In genomic region chr9:121483049-121483448, GRCh38 we compare ENCODE assay signal across 15 cellular contexts. TPM values are rescaled to one million over a fixed set of nuclear protein-coding genes. Genes with fewer than 3 reads are reported as not detected.
DNase-seq lines count a peak whose midpoint lies in the region; ATAC-seq and TF ChIP-seq lines count a peak whose summit lies in the region.
"Had no signal": no experiment of that assay in that cellular context is flagged by ENCODE, and none has a peak within 500 bp of the region (broad histone marks: within the 10 kb centered on the region; RNA-seq: fewer than 3 reads in every experiment).

No MANE protein-coding gene starts in this region.

- H3K27ac ChIP-seq in thoracic aorta, result peak overlapping the region; percentile 76 to 92
- no peak overlapping the region for H3K27ac ChIP-seq in stomach

- H3K4me3 Mint-ChIP-seq in activated naive CD8-positive, alpha-beta T cell treated with anti-CD3 and anti-CD28 coated beads, Interleukin-2, amount 50 U/mL, for 24 hours, result no peak overlapping the region
- H3K4me3 Mint-ChIP-seq in activated naive CD8-positive, alpha-beta T cell treated with anti-CD3 and anti-CD28 coated beads for 36 hours, result no peak overlapping the region
- H3K4me3 Mint-ChIP-seq: activated naive CD8-positive, alpha-beta T cell treated with anti-CD3 and anti-CD28 coated beads, Interleukin-2, amount 10 ng/mL, durations not matched to agents 7 days and 5 days; memory B cell had no signal

- H3K9me3 ChIP-seq in thoracic aorta (no peaks in the 10 kb centered on the region), stomach (no peaks in the 10 kb centered on the region)
- H3K9me3 ChIP-seq: HAP-1 had no signal

- no peaks in the 10 kb centered on the region for H3K36me3 ChIP-seq in thoracic aorta
- no peaks in the 10 kb centered on the region for H3K36me3 ChIP-seq in stomach
- H3K36me3 ChIP-seq: HAP-1 had no signal

- peaks cover 5% of the 10 kb centered on the region for H3K27me3 Mint-ChIP-seq in activated naive CD8-positive, alpha-beta T cell treated with anti-CD3 and anti-CD28 coated beads, Interleukin-2, amount 50 U/mL, for 24 hours
- no peaks in the 10 kb centered on the region for H3K27me3 Mint-ChIP-seq in activated naive CD8-positive, alpha-beta T cell treated with anti-CD3 and anti-CD28 coated beads for 36 hours
- H3K27me3 Mint-ChIP-seq: memory B cell had no signal

- peaks cover 69 to 98% of the 10 kb centered on the region in 2 donors for H3K4me1 ChIP-seq in thoracic aorta (ENCODE audit: control insufficient read depth in 1 of 2, low read depth in 2 of 2)
- H3K4me1 ChIP-seq in stomach, result peaks cover 0 to 70% (median 43%) of the 10 kb centered on the region in 4 donors
- H3K4me1 ChIP-seq: HAP-1 had no signal

- ATAC-seq in activated naive CD8-positive, alpha-beta T cell treated with anti-CD3 and anti-CD28 coated beads, Interleukin-2, amount 50 U/mL, for 24 hours, result peak; percentile 74
- ATAC-seq in thoracic aorta (ENCODE audit: insufficient number of reproducible peaks, low FRiP score, low read depth), result no peak
- ATAC-seq in HG03159 (IDR thresholded peaks at IDR 0.05; ENCODE audit: unreplicated experiment), result no peak

- peaks cover 9% of the 10 kb centered on the region for H3K4me1 Mint-ChIP-seq in activated naive CD8-positive, alpha-beta T cell treated with anti-CD3 and anti-CD28 coated beads, Interleukin-2, amount 50 U/mL, for 24 hours
- H3K4me1 Mint-ChIP-seq in activated naive CD8-positive, alpha-beta T cell treated with anti-CD3 and anti-CD28 coated beads for 36 hours, result peaks cover 3% of the 10 kb centered on the region
- H3K4me1 Mint-ChIP-seq: activated naive CD8-positive, alpha-beta T cell treated with anti-CD3 and anti-CD28 coated beads, Interleukin-2, amount 10 ng/mL, durations not matched to agents 7 days and 5 days had no signal

- no peak overlapping the region for H3K27ac Mint-ChIP-seq in activated naive CD8-positive, alpha-beta T cell treated with anti-CD3 and anti-CD28 coated beads, Interleukin-2, amount 50 U/mL, for 24 hours
- H3K27ac Mint-ChIP-seq in activated naive CD8-positive, alpha-beta T cell treated with anti-CD3 and anti-CD28 coated beads for 36 hours, result no peak overlapping the region
- H3K27ac Mint-ChIP-seq: activated naive CD8-positive, alpha-beta T cell treated with anti-CD3 and anti-CD28 coated beads, Interleukin-2, amount 10 ng/mL, durations not matched to agents 7 days and 5 days; memory B cell had no signal

- H3K27me3 ChIP-seq in thoracic aorta (replicated peaks; ENCODE audit: insufficient read depth) (no peaks in the 10 kb centered on the region), stomach (no peaks in the 10 kb centered on the region)

- in situ Hi-C loops in GM13977 (cut with MboI; ENCODE audit: low pct_unique_long_range_greater_than_20kb, low sequenced_read_pairs, unreplicated experiment), result no loop called here

- TF ChIP-seq CTCF in fibroblast of mammary gland (conservative IDR thresholded peaks at IDR 0.05; ENCODE audit: control insufficient read depth, insufficient read depth, low read depth, low read length), result no peak
- no peak for TF ChIP-seq CTCF in thoracic aorta (IDR thresholded peaks at IDR 0.05)
- TF ChIP-seq CTCF in stomach (IDR thresholded peaks at IDR 0.05), result no peak
- TF ChIP-seq CTCF in GM13977 (IDR thresholded peaks at IDR 0.05; ENCODE audit: extremely low read depth, insufficient read depth, missing control alignments), result no peak

- no peak for TF ChIP-seq EP300 in stomach (IDR thresholded peaks at IDR 0.05)

- no peak for DNase-seq in activated naive CD8-positive, alpha-beta T cell treated with anti-CD3 and anti-CD28 coated beads, Interleukin-2, amount 50 U/mL, for 24 hours
- no peak for DNase-seq in activated naive CD8-positive, alpha-beta T cell treated with anti-CD3 and anti-CD28 coated beads for 36 hours
- DNase-seq in NCI-H69 (lab: John Stamatoyannopoulos, UW) (peak; percentile 82), fibroblast of mammary gland (ENCODE audit: low read depth) (peak; percentile 49), thoracic aorta (ENCODE audit: low spot score) (no peak), stomach (no peak), GM13977 (ENCODE audit: low spot score) (no peak)
- DNase-seq: activated naive CD8-positive, alpha-beta T cell treated with anti-CD3 and anti-CD28 coated beads, Interleukin-2, amount 10 ng/mL, durations not matched to agents 7 days and 5 days; activated T-cell treated with anti-CD3 and anti-CD28 coated beads for 4 hours; COR-L47; NCI-H2081 had no signal

- 53 to 67% (median 60%) methylated on average over 5 of the region's 5 CpGs for WGBS in stomach, 5 donors

- no peak for TF ChIP-seq POLR2A in stomach (IDR thresholded peaks at IDR 0.05)

- H3K4me3 ChIP-seq in fibroblast of mammary gland (ENCODE audit: control insufficient read depth, low read depth, low read length), result no peak overlapping the region
- H3K4me3 ChIP-seq in thoracic aorta, result no peak overlapping the region
- H3K4me3 ChIP-seq in stomach, result no peak overlapping the region
- H3K4me3 ChIP-seq: HAP-1, smooth muscle cell had no signal

- no peaks in the 10 kb centered on the region for H3K9me3 Mint-ChIP-seq in activated naive CD8-positive, alpha-beta T cell treated with anti-CD3 and anti-CD28 coated beads, Interleukin-2, amount 50 U/mL, for 24 hours
- no peaks in the 10 kb centered on the region for H3K9me3 Mint-ChIP-seq in activated naive CD8-positive, alpha-beta T cell treated with anti-CD3 and anti-CD28 coated beads for 36 hours
- H3K9me3 Mint-ChIP-seq: activated naive CD8-positive, alpha-beta T cell treated with anti-CD3 and anti-CD28 coated beads, Interleukin-2, amount 10 ng/mL, durations not matched to agents 7 days and 5 days; memory B cell had no signal

- intact Hi-C loops in stomach (cut with DNase I; ENCODE audit: low total_unique reads), result no loop called here

- no peaks in the 10 kb centered on the region for H3K36me3 Mint-ChIP-seq in activated naive CD8-positive, alpha-beta T cell treated with anti-CD3 and anti-CD28 coated beads, Interleukin-2, amount 50 U/mL, for 24 hours (ENCODE audit: low read depth)
- H3K36me3 Mint-ChIP-seq in activated naive CD8-positive, alpha-beta T cell treated with anti-CD3 and anti-CD28 coated beads for 36 hours, result no peaks in the 10 kb centered on the region
- H3K36me3 Mint-ChIP-seq: activated naive CD8-positive, alpha-beta T cell treated with anti-CD3 and anti-CD28 coated beads, Interleukin-2, amount 10 ng/mL, durations not matched to agents 7 days and 5 days; memory B cell had no signal

RNA-seq across cellular contexts. Expression of gene GGTA1, which starts 16.6 kb away (rescaled TPM):
- not detected for total RNA-seq in activated naive CD8-positive, alpha-beta T cell treated with anti-CD3 and anti-CD28 coated beads for 36 hours
- total RNA-seq in thoracic aorta, result 100 to 1,000 TPM in 1 of 2 donors, 10 to 100 TPM in 1; 55.1 to 102 TPM
- total RNA-seq in stomach, result 10 to 100 TPM in 1 of 5 donors, 1 to 10 TPM in 3, not detected in 1; 7.0 to 19.6 (median 7.1) TPM
- 10 to 100 TPM in 1 of 3 donors, 1 to 10 TPM in 2; 6.2 to 14.2 (median 8.1) TPM for polyA plus RNA-seq in stomach
- total RNA-seq: activated naive CD8-positive, alpha-beta T cell treated with anti-CD3 and anti-CD28 coated beads, Interleukin-2, amount 10 ng/mL, durations not matched to agents 7 days and 5 days had no signal

Comparison
In these comparisons a context has a peak if more than half of its experiments do, and no peak if none do; other contexts are left out.
1. DNase-seq: peak in NCI-H69 (single experiment) and fibroblast of mammary gland (single experiment); none in activated naive CD8-positive, alpha-beta T cell treated with anti-CD3 and anti-CD28 coated beads, Interleukin-2, amount 50 U/mL, for 24 hours (single experiment), activated naive CD8-positive, alpha-beta T cell treated with anti-CD3 and anti-CD28 coated beads for 36 hours (single experiment), thoracic aorta (single experiment), stomach (single experiment) and GM13977 (single experiment).
2. H3K27ac ChIP-seq: peak in thoracic aorta (2 of 2); none in stomach (0 of 5).